Comparison of ENCODE assay signal across 1 cellular context in genomic region chr6:139655783-139656705, GRCh38.
A peak's percentile ranks its signal among the peaks of the same experiment; 100 is the strongest.
TF ChIP-seq lines count a peak whose summit lies in the region.

No MANE protein-coding gene starts in this region.

TF ChIP-seq in HEK293, 187 proteins besides CTCF, POLR2A, EP300 and RAD21 (continued from another document and continues in another):
- TF ChIP-seq ZNF398 (tag by site-specific recombination; IDR thresholded peaks at IDR 0.05), result peak; percentile 37; the same call in 1 of the 2 replicates
- TF ChIP-seq ZNF561 (tag by site-specific recombination; IDR thresholded peaks at IDR 0.05; ENCODE audit: borderline replicate concordance), result no peak
- no peak for TF ChIP-seq ZNF658 (tag by site-specific recombination; IDR thresholded peaks at IDR 0.05)
- no peak for TF ChIP-seq ZSCAN23 (tag by site-specific recombination; IDR thresholded peaks at IDR 0.05)
- TF ChIP-seq WT1 (tag by site-specific recombination; IDR thresholded peaks at IDR 0.05), result peak; percentile 68
- no peak for TF ChIP-seq ZNF639 (tag by site-specific recombination; IDR thresholded peaks at IDR 0.05)
- TF ChIP-seq HOXD13 (CRISPR knock-in tag; IDR thresholded peaks at IDR 0.05; ENCODE audit: borderline replicate concordance), result no peak
- TF ChIP-seq ZBTB49 (tag by site-specific recombination; IDR thresholded peaks at IDR 0.05; ENCODE audit: low read depth), result no peak
- TF ChIP-seq OVOL3 (tag by site-specific recombination; IDR thresholded peaks at IDR 0.05), result no peak
- no peak for TF ChIP-seq HOXC10 (CRISPR knock-in tag; IDR thresholded peaks at IDR 0.05)
- TF ChIP-seq ZNF23 (tag by site-specific recombination; IDR thresholded peaks at IDR 0.05; ENCODE audit: borderline replicate concordance), result peak; percentile 87; the same call in 1 of the 2 replicates
- no peak for TF ChIP-seq SCRT1 (tag by site-specific recombination; IDR thresholded peaks at IDR 0.05; ENCODE audit: borderline replicate concordance)
- no peak for TF ChIP-seq ZNF777 (tag by site-specific recombination; IDR thresholded peaks at IDR 0.05; ENCODE audit: borderline replicate concordance)
- TF ChIP-seq EGR2 (tag by site-specific recombination; IDR thresholded peaks at IDR 0.05; ENCODE audit: low read depth), result no peak
- no peak for TF ChIP-seq ZNF341 (tag by site-specific recombination; IDR thresholded peaks at IDR 0.05; ENCODE audit: low read depth)
- no peak for TF ChIP-seq ZSCAN4 (tag by site-specific recombination; IDR thresholded peaks at IDR 0.05)
- no peak for TF ChIP-seq ZNF571 (tag by site-specific recombination; IDR thresholded peaks at IDR 0.05)
- no peak for TF ChIP-seq PRDM2 (tag by site-specific recombination; IDR thresholded peaks at IDR 0.05; ENCODE audit: borderline replicate concordance)
- TF ChIP-seq ZNF366 (tag by site-specific recombination; conservative IDR thresholded peaks at IDR 0.05), result peak; percentile 88
- no peak for TF ChIP-seq ZNF121 (tag by site-specific recombination; IDR thresholded peaks at IDR 0.05)
- no peak for TF ChIP-seq ZFP37 (tag by site-specific recombination; IDR thresholded peaks at IDR 0.05)
- peak; percentile 40 for TF ChIP-seq SETDB1 (IDR thresholded peaks at IDR 0.05; ENCODE audit: insufficient read length, low read length)
- TF ChIP-seq KLF1 (tag by site-specific recombination; IDR thresholded peaks at IDR 0.05), result peak; percentile 99
- TF ChIP-seq ZBTB17 (tag by site-specific recombination; IDR thresholded peaks at IDR 0.05), result peak; percentile 78
- peak; percentile 55; the same call in 1 of the 2 replicates for TF ChIP-seq ZNF248 (tag by site-specific recombination; IDR thresholded peaks at IDR 0.05)
- TF ChIP-seq ZNF37A (tag by site-specific recombination; IDR thresholded peaks at IDR 0.05), result no peak
- peak; percentile 90 for TF ChIP-seq KLF17 (tag by site-specific recombination; IDR thresholded peaks at IDR 0.05)
- no peak for TF ChIP-seq ZNF112 (tag by site-specific recombination; IDR thresholded peaks at IDR 0.05)
- TF ChIP-seq ZFP3 (tag by site-specific recombination; IDR thresholded peaks at IDR 0.05; ENCODE audit: low read depth), result no peak
- TF ChIP-seq ZNF560 (tag by site-specific recombination; IDR thresholded peaks at IDR 0.05; ENCODE audit: borderline replicate concordance), result no peak
- no peak for TF ChIP-seq ZNF514 (tag by site-specific recombination; IDR thresholded peaks at IDR 0.05)
- no peak for TF ChIP-seq ZNF184 (tag by site-specific recombination; IDR thresholded peaks at IDR 0.05)
- TF ChIP-seq ZNF76 (tag by site-specific recombination; IDR thresholded peaks at IDR 0.05; ENCODE audit: borderline replicate concordance, low read depth), result no peak
- TF ChIP-seq ZNF24 (tag by site-specific recombination; IDR thresholded peaks at IDR 0.05), result no peak
- TF ChIP-seq ZNF701 (tag by site-specific recombination; IDR thresholded peaks at IDR 0.05), result no peak
- TF ChIP-seq ZNF596 (tag by site-specific recombination; IDR thresholded peaks at IDR 0.05), result no peak
- TF ChIP-seq ZNF175 (tag by site-specific recombination; IDR thresholded peaks at IDR 0.05), result no peak
- no peak for TF ChIP-seq ZNF521 (tag by site-specific recombination; IDR thresholded peaks at IDR 0.05)
- no peak for TF ChIP-seq ZXDB (tag by site-specific recombination; IDR thresholded peaks at IDR 0.05)
- TF ChIP-seq ZNF707 (tag by site-specific recombination; IDR thresholded peaks at IDR 0.05), result no peak
- TF ChIP-seq ZNF19 (tag by site-specific recombination; IDR thresholded peaks at IDR 0.05; ENCODE audit: low read depth), result no peak
- TF ChIP-seq PBX3 (CRISPR knock-in tag; IDR thresholded peaks at IDR 0.05), result no peak
- 0 out of 2 replicates have a peak, but pooled peaks have one; percentile 16 for TF ChIP-seq BCL6B (tag by site-specific recombination; IDR thresholded peaks at IDR 0.05)
- no peak for TF ChIP-seq ZBTB10 (tag by site-specific recombination; IDR thresholded peaks at IDR 0.05)
- no peak for TF ChIP-seq ZNF169 (tag by site-specific recombination; IDR thresholded peaks at IDR 0.05)
